ENCODE assay signal across 1 cellular context in the genomic region with DNA sequence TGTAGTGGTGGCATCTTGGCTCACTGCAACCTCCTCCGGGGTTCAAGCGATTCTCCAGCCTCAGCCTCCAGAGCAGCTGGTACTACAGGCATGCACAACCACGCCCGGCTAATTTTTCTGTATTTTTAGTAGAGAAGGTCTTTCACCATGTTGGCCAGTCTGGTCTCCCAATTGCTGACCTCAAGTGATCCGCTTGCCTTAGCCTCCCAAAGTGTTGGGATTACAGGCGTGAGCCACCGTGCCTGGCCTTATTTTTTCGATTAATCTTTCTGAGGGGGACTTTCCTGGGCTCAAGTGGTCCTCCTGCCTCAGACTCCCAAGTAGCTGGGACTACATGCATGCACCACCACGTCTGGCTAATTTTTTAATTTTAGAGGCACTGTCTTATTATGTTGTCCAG.
TF ChIP-seq lines count a peak whose summit lies in the region.

No MANE protein-coding gene starts in this region.

TF ChIP-seq in GM23338, 12 proteins besides CTCF, POLR2A, EP300 and RAD21 (continued from another document):
- TF ChIP-seq, protein P1, sequence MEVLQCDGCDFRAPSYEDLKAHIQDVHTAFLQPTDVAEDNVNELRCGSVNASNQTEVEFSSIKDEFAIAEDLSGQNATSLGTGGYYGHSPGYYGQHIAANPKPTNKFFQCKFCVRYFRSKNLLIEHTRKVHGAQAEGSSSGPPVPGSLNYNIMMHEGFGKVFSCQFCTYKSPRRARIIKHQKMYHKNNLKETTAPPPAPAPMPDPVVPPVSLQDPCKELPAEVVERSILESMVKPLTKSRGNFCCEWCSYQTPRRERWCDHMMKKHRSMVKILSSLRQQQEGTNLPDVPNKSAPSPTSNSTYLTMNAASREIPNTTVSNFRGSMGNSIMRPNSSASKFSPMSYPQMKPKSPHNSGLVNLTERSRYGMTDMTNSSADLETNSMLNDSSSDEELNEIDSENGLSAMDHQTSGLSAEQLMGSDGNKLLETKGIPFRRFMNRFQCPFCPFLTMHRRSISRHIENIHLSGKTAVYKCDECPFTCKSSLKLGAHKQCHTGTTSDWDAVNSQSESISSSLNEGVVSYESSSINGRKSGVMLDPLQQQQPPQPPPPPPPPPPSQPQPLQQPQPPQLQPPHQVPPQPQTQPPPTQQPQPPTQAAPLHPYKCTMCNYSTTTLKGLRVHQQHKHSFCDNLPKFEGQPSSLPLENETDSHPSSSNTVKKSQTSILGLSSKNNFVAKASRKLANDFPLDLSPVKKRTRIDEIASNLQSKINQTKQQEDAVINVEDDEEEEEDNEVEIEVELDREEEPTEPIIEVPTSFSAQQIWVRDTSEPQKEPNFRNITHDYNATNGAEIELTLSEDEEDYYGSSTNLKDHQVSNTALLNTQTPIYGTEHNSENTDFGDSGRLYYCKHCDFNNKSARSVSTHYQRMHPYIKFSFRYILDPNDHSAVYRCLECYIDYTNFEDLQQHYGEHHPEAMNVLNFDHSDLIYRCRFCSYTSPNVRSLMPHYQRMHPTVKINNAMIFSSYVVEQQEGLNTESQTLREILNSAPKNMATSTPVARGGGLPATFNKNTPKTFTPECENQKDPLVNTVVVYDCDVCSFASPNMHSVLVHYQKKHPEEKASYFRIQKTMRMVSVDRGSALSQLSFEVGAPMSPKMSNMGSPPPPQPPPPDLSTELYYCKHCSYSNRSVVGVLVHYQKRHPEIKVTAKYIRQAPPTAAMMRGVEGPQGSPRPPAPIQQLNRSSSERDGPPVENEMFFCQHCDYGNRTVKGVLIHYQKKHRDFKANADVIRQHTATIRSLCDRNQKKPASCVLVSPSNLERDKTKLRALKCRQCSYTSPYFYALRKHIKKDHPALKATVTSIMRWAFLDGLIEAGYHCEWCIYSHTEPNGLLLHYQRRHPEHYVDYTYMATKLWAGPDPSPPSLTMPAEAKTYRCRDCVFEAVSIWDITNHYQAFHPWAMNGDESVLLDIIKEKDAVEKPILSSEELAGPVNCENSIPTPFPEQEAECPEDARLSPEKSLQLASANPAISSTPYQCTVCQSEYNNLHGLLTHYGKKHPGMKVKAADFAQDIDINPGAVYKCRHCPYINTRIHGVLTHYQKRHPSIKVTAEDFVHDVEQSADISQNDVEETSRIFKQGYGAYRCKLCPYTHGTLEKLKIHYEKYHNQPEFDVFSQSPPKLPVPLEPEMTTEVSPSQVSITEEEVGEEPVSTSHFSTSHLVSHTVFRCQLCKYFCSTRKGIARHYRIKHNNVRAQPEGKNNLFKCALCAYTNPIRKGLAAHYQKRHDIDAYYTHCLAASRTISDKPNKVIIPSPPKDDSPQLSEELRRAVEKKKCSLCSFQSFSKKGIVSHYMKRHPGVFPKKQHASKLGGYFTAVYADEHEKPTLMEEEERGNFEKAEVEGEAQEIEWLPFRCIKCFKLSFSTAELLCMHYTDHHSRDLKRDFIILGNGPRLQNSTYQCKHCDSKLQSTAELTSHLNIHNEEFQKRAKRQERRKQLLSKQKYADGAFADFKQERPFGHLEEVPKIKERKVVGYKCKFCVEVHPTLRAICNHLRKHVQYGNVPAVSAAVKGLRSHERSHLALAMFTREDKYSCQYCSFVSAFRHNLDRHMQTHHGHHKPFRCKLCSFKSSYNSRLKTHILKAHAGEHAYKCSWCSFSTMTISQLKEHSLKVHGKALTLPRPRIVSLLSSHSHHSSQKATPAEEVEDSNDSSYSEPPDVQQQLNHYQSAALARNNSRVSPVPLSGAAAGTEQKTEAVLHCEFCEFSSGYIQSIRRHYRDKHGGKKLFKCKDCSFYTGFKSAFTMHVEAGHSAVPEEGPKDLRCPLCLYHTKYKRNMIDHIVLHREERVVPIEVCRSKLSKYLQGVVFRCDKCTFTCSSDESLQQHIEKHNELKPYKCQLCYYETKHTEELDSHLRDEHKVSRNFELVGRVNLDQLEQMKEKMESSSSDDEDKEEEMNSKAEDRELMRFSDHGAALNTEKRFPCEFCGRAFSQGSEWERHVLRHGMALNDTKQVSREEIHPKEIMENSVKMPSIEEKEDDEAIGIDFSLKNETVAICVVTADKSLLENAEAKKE (CRISPR knock-in tag; IDR thresholded peaks at IDR 0.05) = no peak
- TF ChIP-seq NANOG (IDR thresholded peaks at IDR 0.05; ENCODE audit: borderline replicate concordance) (no peak), JUNB (IDR thresholded peaks at IDR 0.05; ENCODE audit: unreplicated experiment) (no peak), POLR2AphosphoS5 (IDR thresholded peaks at IDR 0.05; ENCODE audit: low read depth) (no peak), STAT1 (IDR thresholded peaks at IDR 0.05; ENCODE audit: unreplicated experiment) (no peak)
- TF ChIP-seq, protein P2, sequence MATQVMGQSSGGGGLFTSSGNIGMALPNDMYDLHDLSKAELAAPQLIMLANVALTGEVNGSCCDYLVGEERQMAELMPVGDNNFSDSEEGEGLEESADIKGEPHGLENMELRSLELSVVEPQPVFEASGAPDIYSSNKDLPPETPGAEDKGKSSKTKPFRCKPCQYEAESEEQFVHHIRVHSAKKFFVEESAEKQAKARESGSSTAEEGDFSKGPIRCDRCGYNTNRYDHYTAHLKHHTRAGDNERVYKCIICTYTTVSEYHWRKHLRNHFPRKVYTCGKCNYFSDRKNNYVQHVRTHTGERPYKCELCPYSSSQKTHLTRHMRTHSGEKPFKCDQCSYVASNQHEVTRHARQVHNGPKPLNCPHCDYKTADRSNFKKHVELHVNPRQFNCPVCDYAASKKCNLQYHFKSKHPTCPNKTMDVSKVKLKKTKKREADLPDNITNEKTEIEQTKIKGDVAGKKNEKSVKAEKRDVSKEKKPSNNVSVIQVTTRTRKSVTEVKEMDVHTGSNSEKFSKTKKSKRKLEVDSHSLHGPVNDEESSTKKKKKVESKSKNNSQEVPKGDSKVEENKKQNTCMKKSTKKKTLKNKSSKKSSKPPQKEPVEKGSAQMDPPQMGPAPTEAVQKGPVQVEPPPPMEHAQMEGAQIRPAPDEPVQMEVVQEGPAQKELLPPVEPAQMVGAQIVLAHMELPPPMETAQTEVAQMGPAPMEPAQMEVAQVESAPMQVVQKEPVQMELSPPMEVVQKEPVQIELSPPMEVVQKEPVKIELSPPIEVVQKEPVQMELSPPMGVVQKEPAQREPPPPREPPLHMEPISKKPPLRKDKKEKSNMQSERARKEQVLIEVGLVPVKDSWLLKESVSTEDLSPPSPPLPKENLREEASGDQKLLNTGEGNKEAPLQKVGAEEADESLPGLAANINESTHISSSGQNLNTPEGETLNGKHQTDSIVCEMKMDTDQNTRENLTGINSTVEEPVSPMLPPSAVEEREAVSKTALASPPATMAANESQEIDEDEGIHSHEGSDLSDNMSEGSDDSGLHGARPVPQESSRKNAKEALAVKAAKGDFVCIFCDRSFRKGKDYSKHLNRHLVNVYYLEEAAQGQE (IDR thresholded peaks at IDR 0.05; ENCODE audit: unreplicated experiment) = no peak
